In the genomic region with DNA sequence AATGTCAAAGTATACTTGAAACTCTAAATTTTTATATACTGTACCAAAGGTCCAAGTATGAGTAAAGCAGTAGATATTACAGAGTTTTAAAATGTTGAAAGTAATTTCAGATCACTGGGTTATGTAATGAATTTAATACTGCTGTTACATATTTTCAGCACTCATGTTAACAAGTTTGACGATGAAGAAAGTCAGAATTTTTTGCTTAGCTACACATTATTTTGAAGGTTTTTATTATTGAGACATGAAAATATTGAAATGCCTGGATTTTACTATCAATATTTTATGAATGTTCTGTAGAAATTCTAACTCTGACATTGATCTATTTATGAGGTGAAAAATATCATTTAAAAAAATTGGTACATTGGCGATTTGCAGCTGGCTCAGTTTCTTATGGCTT, we compare ENCODE assay signal across 27 cellular contexts.
"Had no signal": no experiment of that assay in that cellular context is flagged by ENCODE, and none has a peak within 500 bp of the region (broad histone marks: within the 10 kb centered on the region; RNA-seq: fewer than 3 reads in every experiment).

No MANE protein-coding gene starts in this region.

- DNase-seq: stimulated activated CD4-positive, alpha-beta T cell treated with anti-CD3 and anti-CD28 coated beads, Interleukin-2, amount 100 ng/mL, for 48 hours; stimulated activated CD4-positive, alpha-beta T cell treated with anti-CD3 and anti-CD28 coated beads, Interleukin-4, amount 100 ng/mL, for 1 hour; stimulated activated CD4-positive, alpha-beta T cell treated with anti-CD3 and anti-CD28 coated beads, Interleukin-4, amount 100 ng/mL, for 24 hours; stimulated activated CD4-positive, alpha-beta T cell treated with anti-CD3 and anti-CD28 coated beads, Interleukin-4, amount 100 ng/mL, for 4 hours; stimulated activated CD8-positive, alpha-beta memory T cell treated with anti-CD3 and anti-CD28 coated beads, Interleukin-4, amount 100 ng/mL, for 48 hours; stimulated activated naive B cell treated with anti-CD40 and anti-IgM and Interleukin-4, amounts not matched to agents 10 μg/mL and 1 μg/mL and 100 μg/mL, for 72 hours; stimulated activated naive CD4-positive, alpha-beta T cell; stimulated activated naive CD4-positive, alpha-beta T cell treated with Interleukin-2 at 50 U/mL for 16 hours; stimulated activated naive CD8-positive, alpha-beta T cell treated with anti-CD3 and anti-CD28 coated beads, Interleukin-15, amount 100 ng/mL, for 72 hours; stimulated activated naive CD8-positive, alpha-beta T cell treated with anti-CD3 and anti-CD28 coated beads, Interleukin-15, Interleukin-2, amounts not matched to agents 100 U/mL and 50 U/mL, for 24 hours; stomach; substantia nigra; testis; thyroid gland; tibial artery; transverse colon; trophoblast cell; upper lobe of left lung; upper lobe of right lung; uterus had no signal

- H3K4me3 ChIP-seq: stomach, suprapubic skin, testis, thoracic aorta, thyroid gland, tibial artery, tibial nerve, transverse colon, upper lobe of left lung, upper lobe of right lung, uterus, vagina had no signal

- H3K27ac ChIP-seq: stomach, suprapubic skin, testis, thoracic aorta, thyroid gland, tibial artery, tibial nerve, transverse colon, upper lobe of left lung, upper lobe of right lung, uterus, vagina had no signal

- H3K36me3 ChIP-seq: stomach, suprapubic skin, thoracic aorta, thyroid gland, tibial artery, tibial nerve, transverse colon, upper lobe of left lung, upper lobe of right lung, uterus, vagina had no signal

- FAIRE-seq: urothelium cell line had no signal

- H3K4me1 ChIP-seq: stomach, suprapubic skin, testis, thyroid gland, tibial artery, tibial nerve, transverse colon, upper lobe of left lung, upper lobe of right lung, uterus, vagina had no signal

- H3K27me3 ChIP-seq: stomach, suprapubic skin, testis, thyroid gland, tibial artery, tibial nerve, transverse colon, upper lobe of left lung, upper lobe of right lung, uterus, vagina had no signal

- ATAC-seq: stimulated activated effector memory CD8-positive, alpha-beta T cell treated with anti-CD3 and anti-CD28 coated beads, Interleukin-12 subunit alpha, Interleukin-12 subunit beta, amount 100 ng/mL, for 72 hours; stimulated activated memory B cell treated with anti-CD40 and anti-IgM and Interleukin-4, amounts not matched to agents 10 μg/mL and 1 μg/mL and 100 μg/mL, for 72 hours; stimulated activated naive B cell treated with anti-CD40 and anti-IgM and Interleukin-4, amounts not matched to agents 10 μg/mL and 1 μg/mL and 100 μg/mL, for 72 hours; stimulated activated naive CD8-positive, alpha-beta T cell treated with anti-CD3 and anti-CD28 coated beads, Interleukin-15, amount 100 ng/mL, for 72 hours; stimulated activated naive CD8-positive, alpha-beta T cell treated with anti-CD3 and anti-CD28 coated beads, Interleukin-15, Interleukin-2, amounts not matched to agents 100 U/mL and 50 U/mL, for 24 hours; upper lobe of right lung had no signal

- H3K9me3 ChIP-seq: stomach, suprapubic skin, testis, thoracic aorta, thyroid gland, tibial artery, tibial nerve, transverse colon, upper lobe of left lung, upper lobe of right lung, uterus, vagina had no signal
